Comparison of ENCODE assay signal across 24 cellular contexts in genomic region chr13:100662470-100663211, GRCh38. TPM values are rescaled to one million over a fixed set of nuclear protein-coding genes. Genes with fewer than 3 reads are reported as not detected.
DNase-seq lines count a peak whose midpoint lies in the region; ATAC-seq, FAIRE-seq and TF ChIP-seq lines count a peak whose summit lies in the region.
"Had no signal": no experiment of that assay in that cellular context is flagged by ENCODE, and none has a peak within 500 bp of the region (broad histone marks: within the 10 kb centered on the region; RNA-seq: fewer than 3 reads in every experiment).

No MANE protein-coding gene starts in this region.

- H3K4me1 Mint-ChIP-seq in activated CD8-positive, alpha-beta T cell treated with anti-CD3 and anti-CD28 coated beads, Interleukin-2, amount 10 ng/mL, durations not matched to agents 7 days and 5 days (ENCODE audit: low read depth): peaks cover 43% of the 10 kb centered on the region
- H3K4me1 Mint-ChIP-seq in activated CD8-positive, alpha-beta T cell treated with anti-CD3 and anti-CD28 coated beads for 36 hours (ENCODE audit: low read depth): peaks cover 27% of the 10 kb centered on the region

- no peaks in the 10 kb centered on the region for H3K27me3 ChIP-seq in bronchial epithelial cell (ENCODE audit: control insufficient read depth, insufficient read depth, low read length)

- peak overlapping the region; percentile 73 for H3K27ac Mint-ChIP-seq in activated CD8-positive, alpha-beta T cell treated with anti-CD3 and anti-CD28 coated beads, Interleukin-2, amount 10 ng/mL, durations not matched to agents 7 days and 5 days
- no peak overlapping the region for H3K27ac Mint-ChIP-seq in activated CD8-positive, alpha-beta T cell treated with anti-CD3 and anti-CD28 coated beads for 36 hours
- H3K27ac Mint-ChIP-seq: CD8-positive, alpha-beta T cell had no signal

- intact Hi-C loops in activated CD8-positive, alpha-beta T cell treated with anti-CD3 and anti-CD28 coated beads for 36 hours (cut with micrococcal nuclease): no loop called here

- no peaks in the 10 kb centered on the region for H3K27me3 Mint-ChIP-seq in activated CD8-positive, alpha-beta T cell treated with anti-CD3 and anti-CD28 coated beads, Interleukin-2, amount 10 ng/mL, durations not matched to agents 7 days and 5 days (ENCODE audit: low read depth)
- no peaks in the 10 kb centered on the region for H3K27me3 Mint-ChIP-seq in activated CD8-positive, alpha-beta T cell treated with anti-CD3 and anti-CD28 coated beads for 36 hours

- no peak for DNase-seq in activated CD8-positive, alpha-beta T cell treated with anti-CD3 and anti-CD28 coated beads, Interleukin-2, amount 10 ng/mL, durations not matched to agents 7 days and 5 days
- DNase-seq in activated CD8-positive, alpha-beta T cell treated with anti-CD3 and anti-CD28 coated beads for 36 hours: no peak
- DNase-seq in bronchial epithelial cell (ENCODE audit: low read depth): no peak
- DNase-seq in mesenteric fat pad (ENCODE audit: low spot score): peak; percentile 88
- DNase-seq: 8988T; DND-41; IMR-90; MV-4-11; NCI-H1105 treated with DMSO at 0.1 percent for 48 hours; NCI-H2029 treated with DMSO at 0.1 percent for 48 hours; NCI-H345; NCI-H524; NCI-H774; NK-92 treated with Interleukin-12 subunit alpha and Interleukin-12 subunit beta, amount 100 ng/mL, for 24 hours; SHP77 treated with DMSO at 0.1 percent for 48 hours had no signal

- H3K9me3 Mint-ChIP-seq in activated CD8-positive, alpha-beta T cell treated with anti-CD3 and anti-CD28 coated beads, Interleukin-2, amount 10 ng/mL, durations not matched to agents 7 days and 5 days (ENCODE audit: insufficient read depth): no peaks in the 10 kb centered on the region
- H3K9me3 Mint-ChIP-seq in activated CD8-positive, alpha-beta T cell treated with anti-CD3 and anti-CD28 coated beads for 36 hours: no peaks in the 10 kb centered on the region
- H3K9me3 Mint-ChIP-seq: CD8-positive, alpha-beta T cell had no signal

- H3K36me3 Mint-ChIP-seq in activated CD8-positive, alpha-beta T cell treated with anti-CD3 and anti-CD28 coated beads, Interleukin-2, amount 10 ng/mL, durations not matched to agents 7 days and 5 days (ENCODE audit: low read depth): peaks cover 76% of the 10 kb centered on the region
- peaks cover 47% of the 10 kb centered on the region for H3K36me3 Mint-ChIP-seq in activated CD8-positive, alpha-beta T cell treated with anti-CD3 and anti-CD28 coated beads for 36 hours (ENCODE audit: low read depth)

- H3K4me3 Mint-ChIP-seq in activated CD8-positive, alpha-beta T cell treated with anti-CD3 and anti-CD28 coated beads, Interleukin-2, amount 10 ng/mL, durations not matched to agents 7 days and 5 days: no peak overlapping the region
- no peak overlapping the region for H3K4me3 Mint-ChIP-seq in activated CD8-positive, alpha-beta T cell treated with anti-CD3 and anti-CD28 coated beads for 36 hours
- H3K4me3 Mint-ChIP-seq: CD8-positive, alpha-beta T cell had no signal

- H3K36me3 ChIP-seq in bronchial epithelial cell (ENCODE audit: control insufficient read depth, insufficient read depth, low read length): peaks cover 14% of the 10 kb centered on the region

- no peak for ATAC-seq in activated CD8-positive, alpha-beta T cell treated with anti-CD3 and anti-CD28 coated beads, Interleukin-2, amount 10 ng/mL, durations not matched to agents 7 days and 5 days
- no peak for ATAC-seq in activated CD8-positive, alpha-beta T cell treated with anti-CD3 and anti-CD28 coated beads for 36 hours
- ATAC-seq in GM21825 (IDR thresholded peaks at IDR 0.05; ENCODE audit: unreplicated experiment) (no peak), SK-N-SH treated with all-trans-retinoic acid at 6 μM for 48 hours (no peak)
- ATAC-seq: CD8-positive, alpha-beta T cell; GM12878; HCT116 had no signal

- FAIRE-seq in bronchial epithelial cell (lab: Jason Lieb, UNC): peak; percentile 40
- FAIRE-seq: GM12878, H1, HTR-8/SVneo had no signal

- CTCF ChIA-PET in activated CD8-positive, alpha-beta T cell treated with anti-CD3 and anti-CD28 coated beads, Interleukin-2, amount 10 ng/mL, durations not matched to agents 7 days and 5 days (lab: Charles Lee): no interaction called here
- CTCF ChIA-PET in activated CD8-positive, alpha-beta T cell treated with anti-CD3 and anti-CD28 coated beads for 36 hours (lab: Charles Lee): no interaction called here

- POLR2A ChIA-PET in activated CD8-positive, alpha-beta T cell treated with anti-CD3 and anti-CD28 coated beads, Interleukin-2, amount 10 ng/mL, durations not matched to agents 7 days and 5 days (lab: Charles Lee): interaction anchor here (0.6 kb wide), 1 partner anchor 74 kb away, joined by 3 read pairs; no protein-coding TSS in a partner anchor
- POLR2A ChIA-PET in activated CD8-positive, alpha-beta T cell treated with anti-CD3 and anti-CD28 coated beads for 36 hours (lab: Charles Lee): no interaction called here

- peak overlapping the region; percentile 82 for H3K27ac ChIP-seq in temporal lobe (ENCODE audit: low read depth, low read length)
- H3K27ac ChIP-seq: RWPE1 had no signal

- TF ChIP-seq CTCF in activated CD8-positive, alpha-beta T cell treated with anti-CD3 and anti-CD28 coated beads for 36 hours (IDR thresholded peaks at IDR 0.05): no peak
- no peak for TF ChIP-seq CTCF in bronchial epithelial cell (IDR thresholded peaks at IDR 0.05; ENCODE audit: insufficient read depth, low read length, severe bottlenecking)

- no peak overlapping the region for H3K4me3 ChIP-seq in bronchial epithelial cell (ENCODE audit: low read depth, low read length)
- H3K4me3 ChIP-seq: GM12878 had no signal

TF ChIP-seq in SK-N-SH treated with all-trans-retinoic acid at 6 μM for 48 hours, 23 proteins besides CTCF, POLR2A, EP300 and RAD21:
- no peak for TF ChIP-seq ZNF8 (CRISPR knock-in tag; IDR thresholded peaks at IDR 0.05)
- no peak for TF ChIP-seq PATZ1 (CRISPR knock-in tag; IDR thresholded peaks at IDR 0.05; ENCODE audit: borderline replicate concordance)
- TF ChIP-seq ZFP3 (CRISPR knock-in tag; IDR thresholded peaks at IDR 0.05): no peak
- no peak for TF ChIP-seq SNAI2 (CRISPR knock-in tag; IDR thresholded peaks at IDR 0.05)
TF ChIP-seq in SK-N-SH treated with all-trans-retinoic acid at 6 μM for 48 hours: peak in this region for 0.

RNA-seq across cellular contexts. Expression of gene TMTC4, which starts 12.0 kb away (rescaled TPM):
- 10 to 100 TPM; 26.8 to 27.5 TPM for total RNA-seq in activated CD8-positive, alpha-beta T cell treated with anti-CD3 and anti-CD28 coated beads, Interleukin-2, amount 10 ng/mL, durations not matched to agents 7 days and 5 days
- 10 to 100 TPM; 13.3 to 16.1 TPM for total RNA-seq in activated CD8-positive, alpha-beta T cell treated with anti-CD3 and anti-CD28 coated beads for 36 hours
- total RNA-seq in bronchial epithelial cell (15.7 and 17.1 TPM in 2 replicates), mesenteric fat pad (10.2 TPM), temporal lobe (52.1 TPM)
